Comparison of ENCODE assay signal across 8 cellular contexts in genomic region chrX:24149346-24150050, GRCh38. TPM values are rescaled to one million over a fixed set of nuclear protein-coding genes. Genes with fewer than 3 reads are reported as not detected.
DNase-seq lines count a peak whose midpoint lies in the region; ATAC-seq, FAIRE-seq and TF ChIP-seq lines count a peak whose summit lies in the region.

Gene ZFX, plus strand, starts transcription at chrX:24149729. Its CDS starts 23,014 bp downstream, at chrX:24172743.

- ATAC-seq in A549 (peak; percentile 49 to 79), GM18519 (IDR thresholded peaks at IDR 0.05; ENCODE audit: low FRiP score, unreplicated experiment) (peak; percentile 18), HG03025 (IDR thresholded peaks at IDR 0.05; ENCODE audit: low FRiP score, unreplicated experiment) (peak; percentile 46)

- intact Hi-C loops in PC-9 (cut with micrococcal nuclease; ENCODE audit: unreplicated experiment): loop anchor here (1.0 to 5.0 kb wide), 4 partner anchors 69 to 482 kb away; partner anchors contain the start of genes EIF2S3, KLHL15 and PRDX4

- H3F3A ChIP-seq in PC-9 (ENCODE audit: insufficient read depth, low read depth) (peaks cover 57% of the 10 kb centered on the region), neural progenitor cell (ENCODE audit: low read depth) (peaks cover 61% of the 10 kb centered on the region)

- H3K9me3 ChIP-seq in A549 (no peaks in the 10 kb centered on the region), PC-9 (ENCODE audit: insufficient read depth, low read depth) (no peaks in the 10 kb centered on the region), neural progenitor cell (ENCODE audit: low read depth) (no peaks in the 10 kb centered on the region)

- 0 out of 3 replicates have a peak, but pooled peaks have one; percentile 14 for TF ChIP-seq CTCF in A549 (IDR thresholded peaks at IDR 0.05)
- TF ChIP-seq CTCF in PC-9 (conservative IDR thresholded peaks at IDR 0.05): no peak
- TF ChIP-seq CTCF in fibroblast of villous mesenchyme (IDR thresholded peaks at IDR 0.05; ENCODE audit: insufficient read depth, low read depth, low read length): no peak
- TF ChIP-seq CTCF in neural progenitor cell (IDR thresholded peaks at IDR 0.05): peak; percentile 20

- no peak for TF ChIP-seq EP300 in A549 (IDR thresholded peaks at IDR 0.05)

- H3K9me2 ChIP-seq in PC-9 (ENCODE audit: insufficient read depth): no peaks in the 10 kb centered on the region

- H3K27ac Mint-ChIP-seq in neural progenitor cell: peak within 1 kb of the TSS; percentile 98

- H3K27me3 ChIP-seq in PC-9 (ENCODE audit: insufficient read depth, low read depth) (no peaks in the 10 kb centered on the region), neural progenitor cell (no peaks in the 10 kb centered on the region)

- peak within 1 kb of the TSS; percentile 91 for H3K4me3 Mint-ChIP-seq in neural progenitor cell

- POLR2A ChIA-PET in A549 (lab: Yijun Ruan, JAX): interaction anchor here (0.7 to 2.7 kb wide), 3 partner anchors 65 to 258 kb away, joined by 3 to 12 read pairs (median 7); partner anchors contain the start of gene EIF2S3
- POLR2A ChIA-PET in PC-9 (lab: Charles Lee; ENCODE audit: unreplicated experiment): interaction anchor here (0.6 kb wide), 2 partner anchors 65 to 704 kb away, joined by 3 to 6 read pairs; no protein-coding TSS in a partner anchor

- H3K36me3 ChIP-seq in PC-9 (ENCODE audit: low read depth) (peaks cover 5% of the 10 kb centered on the region; the same call in 1 of the 2 replicates), neural progenitor cell (peaks cover 11% of the 10 kb centered on the region)

- BruUV-seq in PC-9 (replicated peaks; lab: Mats Ljungman, UMichigan): no TSS peak

- DNase-seq in A549 (ENCODE audit: low read depth in 1 of 2, low spot score in 1 of 2) (peak in 1 of 2 experiments; percentile 74), PC-9 (peak in 1 of 2 experiments; percentile 63), fibroblast of villous mesenchyme (ENCODE audit: low read depth) (peak; percentile 63), neural progenitor cell (ENCODE audit: low spot score) (peak; percentile 78), substantia nigra (lab: John Stamatoyannopoulos, UW) (peak in 45 of 49 donors; percentile 4 to 92 (median 46))
- peak; percentile 66 for DNase-seq in activated T-helper 9 cell treated with anti-CD3 and anti-CD28 coated beads, Interleukin-2, amount 50 U/mL, for 16 hours (ENCODE audit: low read depth)

- H3K27ac ChIP-seq in A549 (peak within 1 kb of the TSS; percentile 98 to 100), PC-9 (peak within 1 kb of the TSS; percentile 86), neural progenitor cell (peak within 1 kb of the TSS; percentile 100), substantia nigra (ENCODE audit: low read depth, low read length, poor library complexity, severe bottlenecking) (peak within 1 kb of the TSS; percentile 86)

- no peaks in the 10 kb centered on the region for H3K9me3 Mint-ChIP-seq in neural progenitor cell

- H2AFZ ChIP-seq in PC-9 (peak within 1 kb of the TSS; percentile 77), neural progenitor cell (replicated peaks) (peak within 1 kb of the TSS; percentile 92)

- H3K27me3 Mint-ChIP-seq in neural progenitor cell (ENCODE audit: insufficient read depth, low read depth): peaks cover 3% of the 10 kb centered on the region

- H3K9ac ChIP-seq in neural progenitor cell: peak within 1 kb of the TSS; percentile 99

- CTCF ChIA-PET in A549 (lab: Yijun Ruan, JAX): interaction anchor here (0.6 to 2.0 kb wide), 6 partner anchors 10 to 106 kb away, joined by 3 to 5 read pairs (median 4); partner anchors contain the start of gene EIF2S3
- CTCF ChIA-PET in PC-9 (lab: Charles Lee): interaction anchor here (0.7 kb wide), 1 partner anchor 265 kb away, joined by 5 read pairs; no protein-coding TSS in a partner anchor

- peaks cover 52% of the 10 kb centered on the region for H3K4me1 Mint-ChIP-seq in neural progenitor cell

- H3K36me3 Mint-ChIP-seq in neural progenitor cell: no peaks in the 10 kb centered on the region

- H3K4me3 ChIP-seq in A549: peak within 1 kb of the TSS; percentile 85
- peak within 1 kb of the TSS; percentile 90 for H3K4me3 ChIP-seq in PC-9
- H3K4me3 ChIP-seq in fibroblast of villous mesenchyme (ENCODE audit: low read depth, low read length): peak within 1 kb of the TSS; percentile 83
- H3K4me3 ChIP-seq in neural progenitor cell: peak within 1 kb of the TSS; percentile 100

- WGBS in A549 (ENCODE audit: missing lambda C conversion rate): no CpG with 5 or more reads among the region's 105 CpGs

- FAIRE-seq in A549 (lab: Jason Lieb, UNC): no peak

- peaks cover 39% of the 10 kb centered on the region for H4K20me1 ChIP-seq in PC-9 (ENCODE audit: insufficient read depth)
- peaks cover 41% of the 10 kb centered on the region for H4K20me1 ChIP-seq in neural progenitor cell (ENCODE audit: low read depth)

- H3K4me1 ChIP-seq in A549: peaks cover 61% of the 10 kb centered on the region
- H3K4me1 ChIP-seq in PC-9 (replicated peaks; ENCODE audit: insufficient read depth): peaks cover 74% of the 10 kb centered on the region
- H3K4me1 ChIP-seq in neural progenitor cell: peaks cover 59% of the 10 kb centered on the region

- H3K4me2 ChIP-seq in A549: peak within 1 kb of the TSS; percentile 97
- peak within 1 kb of the TSS; percentile 95 for H3K4me2 ChIP-seq in PC-9
- H3K4me2 ChIP-seq in neural progenitor cell: peak within 1 kb of the TSS; percentile 97

- peak; percentile 17; the same call in 1 of the 2 replicates for TF ChIP-seq POLR2A in A549 (IDR thresholded peaks at IDR 0.05; ENCODE audit: low read length)

- H3K79me2 ChIP-seq in PC-9 (ENCODE audit: low read depth): peaks cover 52% of the 10 kb centered on the region
- H3K79me2 ChIP-seq in neural progenitor cell (ENCODE audit: low read depth): peaks cover 56% of the 10 kb centered on the region

- no peak for TF ChIP-seq RAD21 in A549 (conservative IDR thresholded peaks at IDR 0.05 in 1 of 2, IDR thresholded peaks at IDR 0.05 in 1 of 2)

TF ChIP-seq in A549, 52 proteins besides CTCF, POLR2A, EP300 and RAD21:
- TF ChIP-seq BCL3 (IDR thresholded peaks at IDR 0.05): peak; percentile 25; the same call in 1 of the 3 replicates
- no peak for TF ChIP-seq TP53 (CRISPR knock-in tag; IDR thresholded peaks at IDR 0.05)
- 0 out of 2 replicates have a peak, but pooled peaks have one; percentile 17 for TF ChIP-seq MAX (IDR thresholded peaks at IDR 0.05)
- peak in 1 of 2 experiments; percentile 40; a peak in 1 of 5 replicates for TF ChIP-seq JUN (IDR thresholded peaks at IDR 0.05)

RNA-seq across cellular contexts. Expression of gene ZFX, which starts in this region (rescaled TPM):
- polyA plus RNA-seq in A549 (2011; rRNA removed): 29.1 and 30.1 TPM in 2 replicates
- polyA plus RNA-seq in A549 (2012; cell fraction: cytosol; rRNA removed): 7.8 and 7.9 TPM in 2 replicates
- 7.9 and 9.4 TPM in 2 replicates for polyA plus RNA-seq in A549 (2012; cell fraction: nucleus; rRNA removed)
- polyA plus RNA-seq in A549 (2017; fragmentation: RNase III; extraction: RNeasy Plus Mini Kit Qiagen cat#74134 plus additional on column Dnase treatment): 18.0 to 21.3 TPM (median 18.1 TPM) in 3 replicates
- 59.7 and 60.2 TPM in 2 replicates for polyA minus RNA-seq in A549 (2011; rRNA and poly(A)+ RNA removed)
- 39.1 and 39.6 TPM in 2 replicates for total RNA-seq in PC-9 (2021)
- 66.4 and 82.5 TPM in 2 replicates for total RNA-seq in fibroblast of villous mesenchyme
- 48.2 and 59.1 TPM in 2 replicates for total RNA-seq in neural progenitor cell (ENCODE audit: low replicate concordance)

Comparison
In these comparisons a context has a peak if more than half of its experiments do, and no peak if none do; other contexts are left out.
1. CTCF ChIP-seq: peak in A549 (single experiment) and neural progenitor cell (single experiment); none in PC-9 (single experiment) and fibroblast of villous mesenchyme (single experiment).
2. Peak in every context shown above with its lines, with median percentiles within 50 percentile points of each other: ATAC-seq, H3K27ac ChIP-seq, H3K4me2 ChIP-seq and H3K4me3 ChIP-seq.